11 cellular contexts compared by ENCODE assay signal in the genomic region with DNA sequence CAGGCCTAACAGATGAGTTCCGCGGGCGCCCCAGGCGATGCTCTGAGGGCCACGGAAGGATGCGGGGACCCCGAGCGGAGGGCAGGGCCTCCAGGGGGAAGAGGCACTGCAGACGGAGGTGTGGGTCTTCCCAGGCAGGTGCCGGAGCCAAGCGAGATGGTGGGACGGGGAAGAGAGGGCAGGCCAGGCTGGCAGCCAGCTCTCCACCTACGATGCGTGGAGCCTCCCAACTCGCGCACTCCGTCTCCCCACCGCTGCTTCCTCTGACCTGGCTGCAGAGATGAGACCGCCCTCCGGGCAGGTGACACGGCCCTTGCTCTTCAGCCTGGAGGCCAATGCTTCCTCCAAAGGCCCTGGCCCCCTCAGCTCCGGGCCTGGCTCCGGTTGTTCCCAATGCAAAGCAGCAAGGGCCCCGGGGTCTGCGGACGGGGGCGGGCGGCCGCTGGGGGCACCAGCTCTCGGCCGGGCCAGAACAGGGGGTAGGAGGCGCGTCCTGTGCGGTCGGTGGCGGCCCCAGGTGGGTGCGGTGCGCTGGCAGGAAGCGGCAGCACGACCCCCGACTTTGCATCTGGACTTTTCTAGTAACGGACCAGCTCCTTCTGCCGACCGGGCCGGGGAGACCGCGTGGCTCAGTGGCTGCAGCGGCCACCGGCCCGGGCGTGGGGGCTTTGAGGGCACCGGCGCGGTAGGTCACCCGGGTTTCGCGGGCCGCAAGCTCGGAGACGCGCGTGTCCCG. TPM values are rescaled to one million over a fixed set of nuclear protein-coding genes. Genes with fewer than 3 reads are reported as not detected.
DNase-seq lines count a peak whose midpoint lies in the region; ATAC-seq and TF ChIP-seq lines count a peak whose summit lies in the region.
"Had no signal": no experiment of that assay in that cellular context is flagged by ENCODE, and none has a peak within 500 bp of the region (broad histone marks: within the 10 kb centered on the region; RNA-seq: fewer than 3 reads in every experiment).

No MANE protein-coding gene starts in this region.

- H3K27me3 ChIP-seq in heart left ventricle (peaks cover 0 to 51% (median 29%) of the 10 kb centered on the region in 9 donors), esophagus (ENCODE audit: control insufficient read depth in 1 of 2, insufficient read depth in 2 of 2, low read length in 2 of 2) (peaks cover 6 to 27% of the 10 kb centered on the region in 2 donors), upper lobe of right lung (peaks cover 41% of the 10 kb centered on the region)

- TF ChIP-seq CTCF in heart left ventricle (IDR thresholded peaks at IDR 0.05) (no peak), neural crest cell (conservative IDR thresholded peaks at IDR 0.05) (no peak), upper lobe of right lung (IDR thresholded peaks at IDR 0.05) (no peak)

- H3K4me1 Mint-ChIP-seq in neural crest cell, result peaks cover 31% of the 10 kb centered on the region

- H3K27ac ChIP-seq in heart left ventricle (peak overlapping the region in 7 of 12 donors; percentile 5 to 56 (median 39)), esophagus (ENCODE audit: low read depth in 2 of 2, low read length in 1 of 2) (no peak overlapping the region), upper lobe of right lung (no peak overlapping the region)
- H3K27ac ChIP-seq: HL-60 had no signal

- ATAC-seq in heart left ventricle (no peak), left ventricle myocardium superior (no peak), upper lobe of right lung (no peak), left lobe of liver (no peak), sciatic nerve (no peak)
- ATAC-seq: GM12878 had no signal

- H3K27ac Mint-ChIP-seq in neural crest cell (ENCODE audit: unreplicated experiment), result peak overlapping the region; percentile 62

- peak overlapping the region; percentile 38 to 67 (median 58) for H3K4me3 ChIP-seq in heart left ventricle
- peak overlapping the region; percentile 50 for H3K4me3 ChIP-seq in esophagus (ENCODE audit: low read depth in 1 of 2, low read length in 2 of 2)
- H3K4me3 ChIP-seq in upper lobe of right lung, result peak overlapping the region; percentile 43
- H3K4me3 ChIP-seq: GM12878 had no signal

- 23 to 38% (median 26%) methylated on average over 45 to 63 of the region's 63 CpGs for WGBS in heart left ventricle, 4 donors
- WGBS in esophagus, 2 donors, result 28 to 32% methylated on average over 54 to 63 of the region's 63 CpGs

- no peaks in the 10 kb centered on the region for H3K9me3 Mint-ChIP-seq in neural crest cell

- H3K36me3 ChIP-seq in heart left ventricle (no peaks in the 10 kb centered on the region), esophagus (ENCODE audit: control insufficient read depth in 2 of 2, insufficient read depth in 2 of 2, low read length in 1 of 2) (no peaks in the 10 kb centered on the region), upper lobe of right lung (no peaks in the 10 kb centered on the region)

- peak overlapping the region; percentile 44 for H3K4me3 Mint-ChIP-seq in neural crest cell

- H3K27me3 Mint-ChIP-seq in neural crest cell (ENCODE audit: low read depth), result peaks cover 29% of the 10 kb centered on the region

- H3K9me3 ChIP-seq in heart left ventricle (no peaks in the 10 kb centered on the region), esophagus (ENCODE audit: control insufficient read depth in 2 of 2, insufficient read depth in 1 of 2, low read depth in 1 of 2, low read length in 1 of 2) (peaks cover 0 to 3% of the 10 kb centered on the region in 2 donors), upper lobe of right lung (no peaks in the 10 kb centered on the region)

- peak in 1 of 5 donors; percentile 61 for DNase-seq in heart left ventricle
- DNase-seq in left ventricle myocardium superior, result no peak
- no peak for DNase-seq in neural crest cell (ENCODE audit: low read depth, low spot score)
- no peak for DNase-seq in upper lobe of right lung
- DNase-seq in OCI-M2 (lab: John Stamatoyannopoulos, UW; ENCODE audit: unreplicated experiment), result no peak
- no peak for DNase-seq in left lobe of liver (ENCODE audit: low spot score)
- DNase-seq in sciatic nerve (ENCODE audit: low spot score), result no peak
- DNase-seq: kidney had no signal

- intact Hi-C loops in heart left ventricle (cut with DNase I) (no loop called here), left ventricle myocardium superior (cut with micrococcal nuclease) (no loop called here), upper lobe of right lung (cut with DNase I) (no loop called here), sciatic nerve (cut with DNase I) (no loop called here)

- peaks cover 7% of the 10 kb centered on the region for H3K36me3 Mint-ChIP-seq in neural crest cell (ENCODE audit: low read depth)

- TF ChIP-seq POLR2A in heart left ventricle (IDR thresholded peaks at IDR 0.05), result no peak

- peaks cover 0 to 34% (median 8%) of the 10 kb centered on the region in 12 donors for H3K4me1 ChIP-seq in heart left ventricle
- peaks cover 4 to 15% of the 10 kb centered on the region in 2 donors for H3K4me1 ChIP-seq in esophagus (ENCODE audit: control insufficient read depth in 2 of 2, insufficient read depth in 2 of 2, low read length in 1 of 2)
- H3K4me1 ChIP-seq in upper lobe of right lung, result peaks cover 7% of the 10 kb centered on the region

RNA-seq across cellular contexts. Expression of gene SOX8, which starts 1.5 kb away (rescaled TPM):
- total RNA-seq in heart left ventricle (1 to 10 TPM in 2 of 9 donors, under 1 TPM in 7; 0.44 to 1.3 (median 0.81) TPM), left ventricle myocardium superior (0.47 TPM), neural crest cell (19.4 and 19.8 TPM in 2 replicates), upper lobe of right lung (0.81 TPM), left lobe of liver (not detected), sciatic nerve (57.7 TPM)
- polyA plus RNA-seq in heart left ventricle (under 1 TPM; 0.50 to 0.65 TPM), esophagus (under 1 TPM; 0.18 to 0.25 TPM)
- total RNA-seq: GM12878 had no signal
- polyA plus RNA-seq: GM12878 had no signal

RNA-seq across cellular contexts. Expression of gene LMF1, which starts 9.2 kb away (rescaled TPM):
- total RNA-seq in heart left ventricle (10 to 100 TPM in 3 of 9 donors, 1 to 10 TPM in 6; 4.3 to 19.2 (median 7.4) TPM), left ventricle myocardium superior (6.0 TPM), neural crest cell (16.0 and 19.4 TPM in 2 replicates), upper lobe of right lung (19.0 TPM), left lobe of liver (13.5 TPM), sciatic nerve (31.3 TPM)
- polyA plus RNA-seq in heart left ventricle (1 to 10 TPM; 5.3 to 6.1 TPM), esophagus (10 to 100 TPM in 1 of 2 donors, 1 to 10 TPM in 1; 8.2 to 17.2 TPM)

Comparison
In these comparisons a context has a peak if more than half of its experiments do, and no peak if none do; other contexts are left out.
1. H3K27ac ChIP-seq: peak in heart left ventricle (7 of 12); none in esophagus (0 of 2) and upper lobe of right lung (single experiment).
2. Peak in every context shown above with its lines, with median percentiles within 50 percentile points of each other: H3K4me3 ChIP-seq.